Comparison of ENCODE assay signal across 14 cellular contexts in genomic region chr11:134452026-134452848, GRCh38. TPM values are rescaled to one million over a fixed set of nuclear protein-coding genes. Genes with fewer than 3 reads are reported as not detected.
"Had no signal": no experiment of that assay in that cellular context is flagged by ENCODE, and none has a peak within 500 bp of the region (broad histone marks: within the 10 kb centered on the region; RNA-seq: fewer than 3 reads in every experiment).

No MANE protein-coding gene starts in this region.

- H3K27ac Mint-ChIP-seq: activated CD4-positive, alpha-beta memory T cell treated with anti-CD3 and anti-CD28 coated beads, Interleukin-2, amount 10 ng/mL, durations not matched to agents 7 days and 5 days; dendritic cell treated with granulocyte-macrophage colony-stimulating factor and Interleukin-4, amounts not matched to agents 40 ng/mL and 50 ng/mL, for 4 days; natural killer cell; stimulated activated memory B cell treated with anti-CD40 and anti-IgM and Interleukin-4, amounts not matched to agents 10 μg/mL and 1 μg/mL and 100 μg/mL, for 72 hours; T-cell had no signal

- DNase-seq: activated CD4-positive, alpha-beta memory T cell treated with anti-CD3 and anti-CD28 coated beads, Interleukin-2, amount 10 ng/mL, durations not matched to agents 7 days and 5 days; activated naive CD4-positive, alpha-beta T cell; activated T-cell treated with anti-CD3 and anti-CD28 coated beads, Interleukin-2, amount 50 U/mL, for 48 hours; lower lobe of right lung; mucosa of descending colon; natural killer cell; right cardiac atrium; T-cell; T1000 had no signal

- H3K36me3 Mint-ChIP-seq: natural killer cell; stimulated activated memory B cell treated with anti-CD40 and anti-IgM and Interleukin-4, amounts not matched to agents 10 μg/mL and 1 μg/mL and 100 μg/mL, for 72 hours; T-cell had no signal

- H3K4me1 Mint-ChIP-seq: activated CD4-positive, alpha-beta memory T cell treated with anti-CD3 and anti-CD28 coated beads, Interleukin-2, amount 10 ng/mL, durations not matched to agents 7 days and 5 days; natural killer cell; stimulated activated memory B cell treated with anti-CD40 and anti-IgM and Interleukin-4, amounts not matched to agents 10 μg/mL and 1 μg/mL and 100 μg/mL, for 72 hours; T-cell had no signal

- H3K27ac ChIP-seq: gastroesophageal sphincter, lower lobe of right lung, SK-N-MC had no signal

- H3K36me3 ChIP-seq: gastroesophageal sphincter, lower lobe of right lung had no signal

- H3K4me3 ChIP-seq: gastroesophageal sphincter, lower lobe of right lung, mucosa of descending colon, SK-N-MC had no signal

- ATAC-seq: gastroesophageal sphincter; lower lobe of right lung; mucosa of descending colon; natural killer cell; right cardiac atrium; stimulated activated memory B cell treated with anti-CD40 and anti-IgM and Interleukin-4, amounts not matched to agents 10 μg/mL and 1 μg/mL and 100 μg/mL, for 72 hours; T-cell had no signal

- H3K27me3 Mint-ChIP-seq: activated CD4-positive, alpha-beta memory T cell treated with anti-CD3 and anti-CD28 coated beads, Interleukin-2, amount 10 ng/mL, durations not matched to agents 7 days and 5 days; dendritic cell treated with granulocyte-macrophage colony-stimulating factor and Interleukin-4, amounts not matched to agents 40 ng/mL and 50 ng/mL, for 4 days had no signal

- H3K9me3 Mint-ChIP-seq: natural killer cell had no signal

- H3K4me1 ChIP-seq: gastroesophageal sphincter, lower lobe of right lung had no signal

- H3K4me3 Mint-ChIP-seq: activated CD4-positive, alpha-beta memory T cell treated with anti-CD3 and anti-CD28 coated beads, Interleukin-2, amount 10 ng/mL, durations not matched to agents 7 days and 5 days; dendritic cell treated with granulocyte-macrophage colony-stimulating factor and Interleukin-4, amounts not matched to agents 40 ng/mL and 50 ng/mL, for 4 days; natural killer cell; stimulated activated memory B cell treated with anti-CD40 and anti-IgM and Interleukin-4, amounts not matched to agents 10 μg/mL and 1 μg/mL and 100 μg/mL, for 72 hours; T-cell had no signal

RNA-seq across cellular contexts. Expression of gene B3GAT1, which starts 40.2 kb away (rescaled TPM):
- total RNA-seq: epithelial cell of proximal tubule had no signal
